Comparison of ENCODE assay signal across 1 cellular context in the genomic region with DNA sequence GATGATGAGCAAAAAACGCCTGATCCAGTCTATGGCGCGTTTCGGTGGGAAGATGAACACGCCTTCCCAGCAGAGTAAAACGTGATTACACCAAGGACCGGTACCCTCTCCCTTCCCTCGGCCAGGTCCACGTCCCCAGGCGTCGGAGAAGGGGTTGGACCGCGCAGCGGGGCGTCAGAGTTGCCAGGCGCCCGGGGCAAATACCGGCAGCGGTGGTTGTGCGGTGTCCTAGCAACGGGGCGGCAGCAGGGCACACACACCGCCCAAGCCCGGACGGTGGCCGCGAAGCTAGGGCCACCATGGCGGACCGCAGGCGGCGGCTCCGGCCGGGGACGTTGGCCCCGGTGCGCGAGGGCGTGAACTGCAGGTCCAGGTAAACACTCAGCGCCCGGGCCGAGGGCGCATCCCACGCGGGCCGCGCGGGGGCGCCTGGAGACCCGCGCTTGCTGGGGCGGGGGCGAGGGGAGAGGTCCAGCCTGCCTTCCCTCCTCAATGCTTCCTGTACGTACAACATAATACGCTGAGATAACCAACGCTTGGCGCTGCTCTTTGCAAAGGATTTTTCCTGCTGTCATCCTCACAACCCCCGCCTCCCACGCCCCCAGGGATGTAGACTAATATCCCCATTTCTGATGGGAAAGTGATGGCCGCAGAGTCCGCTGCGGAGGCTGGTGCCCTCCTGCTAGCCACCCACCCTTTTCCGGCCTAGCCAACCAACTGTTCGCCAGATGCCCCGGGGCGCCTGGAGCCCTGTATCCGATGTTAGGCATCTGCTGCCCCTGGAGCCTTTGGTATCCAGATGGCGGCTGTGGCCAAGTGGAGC.
TF ChIP-seq lines count a peak whose summit lies in the region.

A gene with protein sequence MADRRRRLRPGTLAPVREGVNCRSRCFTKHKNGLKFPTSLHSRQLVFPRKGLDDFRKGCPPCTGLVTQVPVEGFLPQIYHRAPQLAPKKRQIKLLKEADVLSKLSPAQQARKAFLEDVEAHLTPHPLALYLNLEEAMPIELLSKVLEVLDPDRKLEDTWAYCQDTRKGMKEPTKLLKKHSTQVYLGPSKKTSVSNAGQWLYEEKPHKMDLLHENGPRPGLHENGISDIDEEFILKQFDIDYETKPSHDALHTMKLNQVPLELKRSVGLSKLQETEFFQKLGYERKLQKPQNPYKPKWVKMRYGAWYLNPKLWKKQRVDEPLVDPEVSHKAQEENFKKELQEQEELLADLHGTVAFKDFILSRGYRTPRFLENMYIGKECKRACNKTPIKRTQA (plus strand): TSS at position 274 of the 823 bp plus-strand sequence. CDS start 26 bp downstream, at position 300.

TF ChIP-seq in HepG2, 621 proteins besides CTCF, POLR2A, EP300 and RAD21 (continued from another document and continues in another):
- TF ChIP-seq, protein P1, sequence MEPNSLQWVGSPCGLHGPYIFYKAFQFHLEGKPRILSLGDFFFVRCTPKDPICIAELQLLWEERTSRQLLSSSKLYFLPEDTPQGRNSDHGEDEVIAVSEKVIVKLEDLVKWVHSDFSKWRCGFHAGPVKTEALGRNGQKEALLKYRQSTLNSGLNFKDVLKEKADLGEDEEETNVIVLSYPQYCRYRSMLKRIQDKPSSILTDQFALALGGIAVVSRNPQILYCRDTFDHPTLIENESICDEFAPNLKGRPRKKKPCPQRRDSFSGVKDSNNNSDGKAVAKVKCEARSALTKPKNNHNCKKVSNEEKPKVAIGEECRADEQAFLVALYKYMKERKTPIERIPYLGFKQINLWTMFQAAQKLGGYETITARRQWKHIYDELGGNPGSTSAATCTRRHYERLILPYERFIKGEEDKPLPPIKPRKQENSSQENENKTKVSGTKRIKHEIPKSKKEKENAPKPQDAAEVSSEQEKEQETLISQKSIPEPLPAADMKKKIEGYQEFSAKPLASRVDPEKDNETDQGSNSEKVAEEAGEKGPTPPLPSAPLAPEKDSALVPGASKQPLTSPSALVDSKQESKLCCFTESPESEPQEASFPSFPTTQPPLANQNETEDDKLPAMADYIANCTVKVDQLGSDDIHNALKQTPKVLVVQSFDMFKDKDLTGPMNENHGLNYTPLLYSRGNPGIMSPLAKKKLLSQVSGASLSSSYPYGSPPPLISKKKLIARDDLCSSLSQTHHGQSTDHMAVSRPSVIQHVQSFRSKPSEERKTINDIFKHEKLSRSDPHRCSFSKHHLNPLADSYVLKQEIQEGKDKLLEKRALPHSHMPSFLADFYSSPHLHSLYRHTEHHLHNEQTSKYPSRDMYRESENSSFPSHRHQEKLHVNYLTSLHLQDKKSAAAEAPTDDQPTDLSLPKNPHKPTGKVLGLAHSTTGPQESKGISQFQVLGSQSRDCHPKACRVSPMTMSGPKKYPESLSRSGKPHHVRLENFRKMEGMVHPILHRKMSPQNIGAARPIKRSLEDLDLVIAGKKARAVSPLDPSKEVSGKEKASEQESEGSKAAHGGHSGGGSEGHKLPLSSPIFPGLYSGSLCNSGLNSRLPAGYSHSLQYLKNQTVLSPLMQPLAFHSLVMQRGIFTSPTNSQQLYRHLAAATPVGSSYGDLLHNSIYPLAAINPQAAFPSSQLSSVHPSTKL (CRISPR knock-in tag; IDR thresholded peaks at IDR 0.05), result peak; percentile 79
- TF ChIP-seq ZNF652 (CRISPR knock-in tag; IDR thresholded peaks at IDR 0.05; ENCODE audit: borderline replicate concordance, low read depth), result no peak
- 0 out of 2 replicates have a peak, but pooled peaks have one; percentile 52 for TF ChIP-seq KLF9 (CRISPR knock-in tag; IDR thresholded peaks at IDR 0.05; ENCODE audit: low read depth)
- TF ChIP-seq, protein P2, sequence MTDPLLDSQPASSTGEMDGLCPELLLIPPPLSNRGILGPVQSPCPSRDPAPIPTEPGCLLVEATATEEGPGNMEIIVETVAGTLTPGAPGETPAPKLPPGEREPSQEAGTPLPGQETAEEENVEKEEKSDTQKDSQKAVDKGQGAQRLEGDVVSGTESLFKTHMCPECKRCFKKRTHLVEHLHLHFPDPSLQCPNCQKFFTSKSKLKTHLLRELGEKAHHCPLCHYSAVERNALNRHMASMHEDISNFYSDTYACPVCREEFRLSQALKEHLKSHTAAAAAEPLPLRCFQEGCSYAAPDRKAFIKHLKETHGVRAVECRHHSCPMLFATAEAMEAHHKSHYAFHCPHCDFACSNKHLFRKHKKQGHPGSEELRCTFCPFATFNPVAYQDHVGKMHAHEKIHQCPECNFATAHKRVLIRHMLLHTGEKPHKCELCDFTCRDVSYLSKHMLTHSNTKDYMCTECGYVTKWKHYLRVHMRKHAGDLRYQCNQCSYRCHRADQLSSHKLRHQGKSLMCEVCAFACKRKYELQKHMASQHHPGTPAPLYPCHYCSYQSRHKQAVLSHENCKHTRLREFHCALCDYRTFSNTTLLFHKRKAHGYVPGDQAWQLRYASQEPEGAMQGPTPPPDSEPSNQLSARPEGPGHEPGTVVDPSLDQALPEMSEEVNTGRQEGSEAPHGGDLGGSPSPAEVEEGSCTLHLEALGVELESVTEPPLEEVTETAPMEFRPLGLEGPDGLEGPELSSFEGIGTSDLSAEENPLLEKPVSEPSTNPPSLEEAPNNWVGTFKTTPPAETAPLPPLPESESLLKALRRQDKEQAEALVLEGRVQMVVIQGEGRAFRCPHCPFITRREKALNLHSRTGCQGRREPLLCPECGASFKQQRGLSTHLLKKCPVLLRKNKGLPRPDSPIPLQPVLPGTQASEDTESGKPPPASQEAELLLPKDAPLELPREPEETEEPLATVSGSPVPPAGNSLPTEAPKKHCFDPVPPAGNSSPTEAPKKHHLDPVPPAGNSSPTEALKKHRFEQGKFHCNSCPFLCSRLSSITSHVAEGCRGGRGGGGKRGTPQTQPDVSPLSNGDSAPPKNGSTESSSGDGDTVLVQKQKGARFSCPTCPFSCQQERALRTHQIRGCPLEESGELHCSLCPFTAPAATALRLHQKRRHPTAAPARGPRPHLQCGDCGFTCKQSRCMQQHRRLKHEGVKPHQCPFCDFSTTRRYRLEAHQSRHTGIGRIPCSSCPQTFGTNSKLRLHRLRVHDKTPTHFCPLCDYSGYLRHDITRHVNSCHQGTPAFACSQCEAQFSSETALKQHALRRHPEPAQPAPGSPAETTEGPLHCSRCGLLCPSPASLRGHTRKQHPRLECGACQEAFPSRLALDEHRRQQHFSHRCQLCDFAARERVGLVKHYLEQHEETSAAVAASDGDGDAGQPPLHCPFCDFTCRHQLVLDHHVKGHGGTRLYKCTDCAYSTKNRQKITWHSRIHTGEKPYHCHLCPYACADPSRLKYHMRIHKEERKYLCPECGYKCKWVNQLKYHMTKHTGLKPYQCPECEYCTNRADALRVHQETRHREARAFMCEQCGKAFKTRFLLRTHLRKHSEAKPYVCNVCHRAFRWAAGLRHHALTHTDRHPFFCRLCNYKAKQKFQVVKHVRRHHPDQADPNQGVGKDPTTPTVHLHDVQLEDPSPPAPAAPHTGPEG (CRISPR knock-in tag; IDR thresholded peaks at IDR 0.05), result peak; percentile 80
- TF ChIP-seq MIXL1 (CRISPR knock-in tag; IDR thresholded peaks at IDR 0.05), result 0 out of 2 replicates have a peak, but pooled peaks have one; percentile 19
- TF ChIP-seq MAZ (IDR thresholded peaks at IDR 0.05; ENCODE audit: borderline replicate concordance, low read depth, low read length), result no peak
- TF ChIP-seq MAZ (CRISPR knock-in tag; IDR thresholded peaks at IDR 0.05; ENCODE audit: low read depth), result peak; percentile 87
- TF ChIP-seq ZNF563 (CRISPR knock-in tag; IDR thresholded peaks at IDR 0.05), result peak; percentile 64; the same call in 1 of the 2 replicates
- TF ChIP-seq MEIS1 (CRISPR knock-in tag; IDR thresholded peaks at IDR 0.05; ENCODE audit: borderline replicate concordance), result 0 out of 2 replicates have a peak, but pooled peaks have one; percentile 50
- 0 out of 2 replicates have a peak, but pooled peaks have one; percentile 23 for TF ChIP-seq ZNF709 (CRISPR knock-in tag; IDR thresholded peaks at IDR 0.05)
- TF ChIP-seq ARID2 (CRISPR knock-in tag; IDR thresholded peaks at IDR 0.05; ENCODE audit: borderline replicate concordance), result 0 out of 2 replicates have a peak, but pooled peaks have one; percentile 81
- TF ChIP-seq CCDC6 (CRISPR knock-in tag; IDR thresholded peaks at IDR 0.05), result peak; percentile 71; the same call in 1 of the 2 replicates
- TF ChIP-seq ARHGAP35 (CRISPR knock-in tag; IDR thresholded peaks at IDR 0.05; ENCODE audit: borderline replicate concordance), result 0 out of 2 replicates have a peak, but pooled peaks have one; percentile 65
- TF ChIP-seq, protein P3, sequence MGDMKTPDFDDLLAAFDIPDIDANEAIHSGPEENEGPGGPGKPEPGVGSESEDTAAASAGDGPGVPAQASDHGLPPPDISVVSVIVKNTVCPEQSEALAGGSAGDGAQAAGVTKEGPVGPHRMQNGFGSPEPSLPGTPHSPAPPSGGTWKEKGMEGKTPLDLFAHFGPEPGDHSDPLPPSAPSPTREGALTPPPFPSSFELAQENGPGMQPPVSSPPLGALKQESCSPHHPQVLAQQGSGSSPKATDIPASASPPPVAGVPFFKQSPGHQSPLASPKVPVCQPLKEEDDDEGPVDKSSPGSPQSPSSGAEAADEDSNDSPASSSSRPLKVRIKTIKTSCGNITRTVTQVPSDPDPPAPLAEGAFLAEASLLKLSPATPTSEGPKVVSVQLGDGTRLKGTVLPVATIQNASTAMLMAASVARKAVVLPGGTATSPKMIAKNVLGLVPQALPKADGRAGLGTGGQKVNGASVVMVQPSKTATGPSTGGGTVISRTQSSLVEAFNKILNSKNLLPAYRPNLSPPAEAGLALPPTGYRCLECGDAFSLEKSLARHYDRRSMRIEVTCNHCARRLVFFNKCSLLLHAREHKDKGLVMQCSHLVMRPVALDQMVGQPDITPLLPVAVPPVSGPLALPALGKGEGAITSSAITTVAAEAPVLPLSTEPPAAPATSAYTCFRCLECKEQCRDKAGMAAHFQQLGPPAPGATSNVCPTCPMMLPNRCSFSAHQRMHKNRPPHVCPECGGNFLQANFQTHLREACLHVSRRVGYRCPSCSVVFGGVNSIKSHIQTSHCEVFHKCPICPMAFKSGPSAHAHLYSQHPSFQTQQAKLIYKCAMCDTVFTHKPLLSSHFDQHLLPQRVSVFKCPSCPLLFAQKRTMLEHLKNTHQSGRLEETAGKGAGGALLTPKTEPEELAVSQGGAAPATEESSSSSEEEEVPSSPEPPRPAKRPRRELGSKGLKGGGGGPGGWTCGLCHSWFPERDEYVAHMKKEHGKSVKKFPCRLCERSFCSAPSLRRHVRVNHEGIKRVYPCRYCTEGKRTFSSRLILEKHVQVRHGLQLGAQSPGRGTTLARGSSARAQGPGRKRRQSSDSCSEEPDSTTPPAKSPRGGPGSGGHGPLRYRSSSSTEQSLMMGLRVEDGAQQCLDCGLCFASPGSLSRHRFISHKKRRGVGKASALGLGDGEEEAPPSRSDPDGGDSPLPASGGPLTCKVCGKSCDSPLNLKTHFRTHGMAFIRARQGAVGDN (CRISPR knock-in tag; IDR thresholded peaks at IDR 0.05), result peak; percentile 92
- peak; percentile 95 for TF ChIP-seq FOXO1 (CRISPR knock-in tag; IDR thresholded peaks at IDR 0.05)
- TF ChIP-seq, protein P4, sequence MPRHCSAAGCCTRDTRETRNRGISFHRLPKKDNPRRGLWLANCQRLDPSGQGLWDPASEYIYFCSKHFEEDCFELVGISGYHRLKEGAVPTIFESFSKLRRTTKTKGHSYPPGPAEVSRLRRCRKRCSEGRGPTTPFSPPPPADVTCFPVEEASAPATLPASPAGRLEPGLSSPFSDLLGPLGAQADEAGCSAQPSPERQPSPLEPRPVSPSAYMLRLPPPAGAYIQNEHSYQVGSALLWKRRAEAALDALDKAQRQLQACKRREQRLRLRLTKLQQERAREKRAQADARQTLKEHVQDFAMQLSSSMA (CRISPR knock-in tag; IDR thresholded peaks at IDR 0.05), result 0 out of 2 replicates have a peak, but pooled peaks have one; percentile 51
- TF ChIP-seq, protein P5, sequence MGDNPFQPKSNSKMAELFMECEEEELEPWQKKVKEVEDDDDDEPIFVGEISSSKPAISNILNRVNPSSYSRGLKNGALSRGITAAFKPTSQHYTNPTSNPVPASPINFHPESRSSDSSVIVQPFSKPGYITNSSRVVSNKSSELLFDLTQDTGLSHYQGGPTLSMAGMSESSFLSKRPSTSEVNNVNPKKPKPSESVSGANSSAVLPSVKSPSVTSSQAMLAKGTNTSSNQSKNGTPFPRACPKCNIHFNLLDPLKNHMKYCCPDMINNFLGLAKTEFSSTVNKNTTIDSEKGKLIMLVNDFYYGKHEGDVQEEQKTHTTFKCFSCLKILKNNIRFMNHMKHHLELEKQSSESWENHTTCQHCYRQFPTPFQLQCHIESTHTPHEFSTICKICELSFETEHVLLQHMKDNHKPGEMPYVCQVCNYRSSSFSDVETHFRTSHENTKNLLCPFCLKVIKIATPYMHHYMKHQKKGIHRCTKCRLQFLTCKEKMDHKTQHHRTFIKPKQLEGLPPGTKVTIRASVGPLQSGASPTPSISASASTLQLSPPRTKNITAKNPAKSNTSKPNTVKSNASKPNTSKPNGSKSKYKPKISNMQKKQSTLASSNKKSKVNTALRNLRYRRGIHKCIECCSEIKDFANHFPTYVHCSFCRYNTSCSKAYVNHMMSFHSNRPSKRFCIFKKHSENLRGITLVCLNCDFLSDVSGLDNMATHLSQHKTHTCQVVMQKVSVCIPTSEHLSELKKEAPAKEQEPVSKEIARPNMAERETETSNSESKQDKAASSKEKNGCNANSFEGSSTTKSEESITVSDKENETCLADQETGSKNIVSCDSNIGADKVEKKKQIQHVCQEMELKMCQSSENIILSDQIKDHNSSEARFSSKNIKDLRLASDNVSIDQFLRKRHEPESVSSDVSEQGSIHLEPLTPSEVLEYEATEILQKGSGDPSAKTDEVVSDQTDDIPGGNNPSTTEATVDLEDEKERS (CRISPR knock-in tag; IDR thresholded peaks at IDR 0.05), result 0 out of 2 replicates have a peak, but pooled peaks have one; percentile 16
- TF ChIP-seq JUN (CRISPR knock-in tag; IDR thresholded peaks at IDR 0.05), result 0 out of 2 replicates have a peak, but pooled peaks have one; percentile 28
- TF ChIP-seq ZNF792 (CRISPR knock-in tag; IDR thresholded peaks at IDR 0.05), result peak; percentile 71; the same call in 1 of the 2 replicates
- TF ChIP-seq, protein P6, sequence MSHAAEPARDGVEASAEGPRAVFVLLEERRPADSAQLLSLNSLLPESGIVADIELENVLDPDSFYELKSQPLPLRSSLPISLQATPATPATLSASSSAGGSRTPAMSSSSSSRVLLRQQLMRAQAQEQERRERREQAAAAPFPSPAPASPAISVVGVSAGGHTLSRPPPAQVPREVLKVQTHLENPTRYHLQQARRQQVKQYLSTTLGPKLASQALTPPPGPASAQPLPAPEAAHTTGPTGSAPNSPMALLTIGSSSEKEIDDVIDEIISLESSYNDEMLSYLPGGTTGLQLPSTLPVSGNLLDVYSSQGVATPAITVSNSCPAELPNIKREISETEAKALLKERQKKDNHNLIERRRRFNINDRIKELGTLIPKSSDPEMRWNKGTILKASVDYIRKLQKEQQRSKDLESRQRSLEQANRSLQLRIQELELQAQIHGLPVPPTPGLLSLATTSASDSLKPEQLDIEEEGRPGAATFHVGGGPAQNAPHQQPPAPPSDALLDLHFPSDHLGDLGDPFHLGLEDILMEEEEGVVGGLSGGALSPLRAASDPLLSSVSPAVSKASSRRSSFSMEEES (CRISPR knock-in tag; IDR thresholded peaks at IDR 0.05), result peak; percentile 60; the same call in 1 of the 2 replicates
